1 cellular context compared by ENCODE assay signal in the genomic region with DNA sequence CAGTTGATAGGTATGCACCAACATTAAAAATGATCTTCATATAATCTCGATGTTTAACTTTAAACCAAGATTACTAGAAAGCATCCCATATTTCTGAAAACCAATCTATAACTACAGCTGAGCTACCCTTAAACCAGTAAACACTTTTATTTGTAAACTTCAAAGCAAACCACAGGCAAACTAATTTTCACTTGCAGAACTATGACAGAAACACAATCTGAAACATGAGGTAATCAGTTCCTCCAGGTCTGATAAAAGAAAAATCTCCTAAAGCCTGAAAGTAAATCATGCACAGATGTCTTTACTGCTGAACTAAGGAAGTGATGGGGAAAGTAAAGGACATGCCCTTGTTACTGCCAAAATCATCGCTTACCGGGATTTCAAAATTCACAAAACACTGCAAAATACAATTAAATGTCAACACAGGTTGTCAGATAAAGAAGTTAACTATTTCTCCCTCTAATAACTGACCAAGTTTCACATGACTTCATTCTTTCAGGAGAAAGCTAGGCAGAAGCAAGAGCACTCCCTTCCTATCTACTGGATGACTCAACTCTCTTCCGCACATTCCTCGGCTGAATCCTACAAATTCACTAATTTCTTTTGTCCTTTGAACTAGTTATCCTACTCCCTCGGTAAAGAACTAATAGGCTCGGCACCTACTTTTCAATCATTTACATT.
TF ChIP-seq lines count a peak whose summit lies in the region.

No MANE protein-coding gene starts in this region.

TF ChIP-seq in IMR-90, 13 proteins besides CTCF, POLR2A, EP300 and RAD21:
- TF ChIP-seq BHLHE40 (IDR thresholded peaks at IDR 0.05; ENCODE audit: low read depth, low read length) (0 out of 2 replicates have a peak, but pooled peaks have one; percentile 14), MAFK (IDR thresholded peaks at IDR 0.05; ENCODE audit: low read depth, low read length) (no peak), RCOR1 (IDR thresholded peaks at IDR 0.05; ENCODE audit: insufficient replicate concordance, low read length) (no peak), CEBPB (IDR thresholded peaks at IDR 0.05; ENCODE audit: low read depth, low read length) (0 out of 2 replicates have a peak, but pooled peaks have one; percentile 18), USF2 (IDR thresholded peaks at IDR 0.05; ENCODE audit: low read depth, low read length) (no peak), SMC3 (IDR thresholded peaks at IDR 0.05; ENCODE audit: low read depth, low read length) (no peak), FOS (IDR thresholded peaks at IDR 0.05; ENCODE audit: low read depth, low read length) (peak; percentile 24; the same call in 1 of the 2 replicates), NFE2L2 (IDR thresholded peaks at IDR 0.05; ENCODE audit: low read depth, low read length) (no peak), RFX5 (IDR thresholded peaks at IDR 0.05; ENCODE audit: low read depth, low read length) (no peak), CHD1 (IDR thresholded peaks at IDR 0.05; ENCODE audit: low read depth, low read length) (no peak), MXI1 (IDR thresholded peaks at IDR 0.05; ENCODE audit: borderline replicate concordance, low read depth, low read length) (no peak), MAZ (IDR thresholded peaks at IDR 0.05; ENCODE audit: borderline replicate concordance, low read depth, low read length) (no peak)
- TF ChIP-seq, protein P1, sequence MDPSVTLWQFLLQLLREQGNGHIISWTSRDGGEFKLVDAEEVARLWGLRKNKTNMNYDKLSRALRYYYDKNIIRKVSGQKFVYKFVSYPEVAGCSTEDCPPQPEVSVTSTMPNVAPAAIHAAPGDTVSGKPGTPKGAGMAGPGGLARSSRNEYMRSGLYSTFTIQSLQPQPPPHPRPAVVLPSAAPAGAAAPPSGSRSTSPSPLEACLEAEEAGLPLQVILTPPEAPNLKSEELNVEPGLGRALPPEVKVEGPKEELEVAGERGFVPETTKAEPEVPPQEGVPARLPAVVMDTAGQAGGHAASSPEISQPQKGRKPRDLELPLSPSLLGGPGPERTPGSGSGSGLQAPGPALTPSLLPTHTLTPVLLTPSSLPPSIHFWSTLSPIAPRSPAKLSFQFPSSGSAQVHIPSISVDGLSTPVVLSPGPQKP (IDR thresholded peaks at IDR 0.05; ENCODE audit: borderline replicate concordance, low read depth, low read length), result no peak
TF ChIP-seq in IMR-90: peak in this region for 3.
